Comparison of ENCODE assay signal across 16 cellular contexts in the genomic region with DNA sequence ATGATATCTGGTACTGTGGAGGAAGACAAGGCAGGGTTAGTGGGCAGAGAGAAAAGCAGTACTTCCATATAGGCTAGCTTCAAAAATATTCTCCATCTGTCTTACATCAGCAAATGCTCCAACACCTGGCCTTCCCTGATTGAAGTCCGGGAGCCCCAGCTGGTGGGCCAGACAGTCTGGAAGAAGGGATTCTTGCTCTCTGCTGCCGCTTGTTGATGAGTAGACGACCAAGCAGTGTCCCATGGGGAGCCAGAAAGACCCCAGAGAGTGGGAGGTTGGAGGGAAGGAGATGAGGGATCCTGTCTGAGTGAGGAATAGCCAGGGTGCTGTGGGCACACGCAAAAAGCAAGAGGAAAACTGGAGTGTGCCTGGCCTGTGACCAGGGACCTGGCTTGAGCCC.
"Had no signal": no experiment of that assay in that cellular context is flagged by ENCODE, and none has a peak within 500 bp of the region (broad histone marks: within the 10 kb centered on the region; RNA-seq: fewer than 3 reads in every experiment).

No MANE protein-coding gene starts in this region.

- H3K4me1 ChIP-seq: ascending aorta had no signal

- H3K27ac ChIP-seq: ascending aorta, epithelial cell of prostate, heart left ventricle, tibial artery, VCaP had no signal

- H3K4me3 ChIP-seq: ascending aorta, heart left ventricle, tibial artery had no signal

- FAIRE-seq: frontal cortex had no signal

- H3K36me3 ChIP-seq: ascending aorta, heart left ventricle, tibial artery had no signal

- H3K27ac Mint-ChIP-seq: activated CD4-positive, alpha-beta memory T cell treated with anti-CD3 and anti-CD28 coated beads, Interleukin-2, amount 10 ng/mL, durations not matched to agents 7 days and 5 days; activated CD4-positive, alpha-beta T cell treated with anti-CD3 and anti-CD28 coated beads for 36 hours; activated naive CD4-positive, alpha-beta T cell treated with anti-CD3 and anti-CD28 coated beads, Interleukin-2, amount 10 ng/mL, durations not matched to agents 7 days and 5 days; activated T-cell treated with anti-CD3 and anti-CD28 coated beads, Interleukin-2, amount 50 U/mL, for 24 hours; effector memory CD8-positive, alpha-beta T cell; immature natural killer cell; nephron progenitor cell had no signal

- H3K9me3 ChIP-seq: ascending aorta, heart left ventricle, tibial artery had no signal

- ATAC-seq: activated CD4-positive, alpha-beta T cell treated with anti-CD3 and anti-CD28 coated beads for 36 hours; effector memory CD8-positive, alpha-beta T cell; heart left ventricle had no signal

- H3K27me3 ChIP-seq: ascending aorta had no signal

- H3K9me3 Mint-ChIP-seq: activated CD4-positive, alpha-beta memory T cell treated with anti-CD3 and anti-CD28 coated beads, Interleukin-2, amount 10 ng/mL, durations not matched to agents 7 days and 5 days; activated naive CD4-positive, alpha-beta T cell treated with anti-CD3 and anti-CD28 coated beads, Interleukin-2, amount 10 ng/mL, durations not matched to agents 7 days and 5 days; activated T-cell treated with anti-CD3 and anti-CD28 coated beads, Interleukin-2, amount 50 U/mL, for 24 hours had no signal

- DNase-seq: activated CD4-positive, alpha-beta memory T cell treated with anti-CD3 and anti-CD28 coated beads, Interleukin-2, amount 10 ng/mL, durations not matched to agents 7 days and 5 days; activated CD4-positive, alpha-beta T cell treated with anti-CD3 and anti-CD28 coated beads for 36 hours; activated naive CD4-positive, alpha-beta T cell treated with anti-CD3 and anti-CD28 coated beads, Interleukin-2, amount 10 ng/mL, durations not matched to agents 7 days and 5 days; activated T-cell treated with anti-CD3 and anti-CD28 coated beads, Interleukin-2, amount 50 U/mL, for 24 hours; dermis blood vessel endothelial cell; effector memory CD8-positive, alpha-beta T cell; heart left ventricle; immature natural killer cell; nephron progenitor cell; stimulated activated CD4-positive, alpha-beta T cell treated with anti-CD3 and anti-CD28 coated beads, Interleukin-4, amount 100 ng/mL, for 1 hour; stimulated activated naive CD4-positive, alpha-beta T cell; tibial artery had no signal

- H3K4me3 Mint-ChIP-seq: activated CD4-positive, alpha-beta memory T cell treated with anti-CD3 and anti-CD28 coated beads, Interleukin-2, amount 10 ng/mL, durations not matched to agents 7 days and 5 days; activated CD4-positive, alpha-beta T cell treated with anti-CD3 and anti-CD28 coated beads for 36 hours; activated naive CD4-positive, alpha-beta T cell treated with anti-CD3 and anti-CD28 coated beads, Interleukin-2, amount 10 ng/mL, durations not matched to agents 7 days and 5 days; activated T-cell treated with anti-CD3 and anti-CD28 coated beads, Interleukin-2, amount 50 U/mL, for 24 hours; effector memory CD8-positive, alpha-beta T cell; immature natural killer cell; nephron progenitor cell had no signal

- H3K36me3 Mint-ChIP-seq: immature natural killer cell had no signal
